ENCODE assay signal across 1 cellular context in the genomic region with DNA sequence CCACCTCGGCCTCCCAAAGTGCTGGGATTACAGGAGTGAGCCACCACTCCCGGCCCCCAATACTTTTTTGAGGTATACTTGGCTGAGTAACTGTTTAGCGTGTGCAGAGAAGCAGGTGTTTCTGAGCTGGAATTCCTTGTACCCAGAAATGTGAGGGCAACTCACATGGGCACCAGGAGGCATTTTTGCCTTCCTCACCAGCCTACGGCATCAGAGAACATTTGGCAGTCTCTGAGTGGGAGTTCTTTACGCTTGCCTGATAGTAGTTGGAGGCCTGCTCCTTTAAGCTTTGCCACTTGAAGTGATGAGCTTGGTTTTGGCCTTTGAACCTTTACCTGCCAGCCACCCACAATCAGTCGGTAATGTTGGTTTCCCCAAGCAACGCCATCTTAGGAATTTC.
A peak's percentile ranks its signal among the peaks of the same experiment; 100 is the strongest.
TF ChIP-seq lines count a peak whose summit lies in the region.

No MANE protein-coding gene starts in this region.

TF ChIP-seq in HEK293, 187 proteins besides CTCF, POLR2A, EP300 and RAD21:
- no peak for TF ChIP-seq ZNF501 (tag by site-specific recombination; IDR thresholded peaks at IDR 0.05)
- TF ChIP-seq, protein P1, sequence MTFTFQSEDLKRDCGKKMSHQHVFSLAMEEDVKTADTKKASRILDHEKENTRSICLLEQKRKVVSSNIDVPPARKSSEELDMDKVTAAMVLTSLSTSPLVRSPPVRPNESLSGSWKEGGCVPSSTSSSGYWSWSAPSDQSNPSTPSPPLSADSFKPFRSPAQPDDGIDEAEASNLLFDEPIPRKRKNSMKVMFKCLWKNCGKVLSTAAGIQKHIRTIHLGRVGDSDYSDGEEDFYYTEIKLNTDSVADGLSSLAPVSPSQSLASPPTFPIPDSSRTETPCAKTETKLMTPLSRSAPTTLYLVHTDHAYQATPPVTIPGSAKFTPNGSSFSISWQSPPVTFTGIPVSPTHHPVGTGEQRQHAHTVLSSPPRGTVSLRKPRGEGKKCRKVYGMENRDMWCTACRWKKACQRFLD (tag by site-specific recombination; IDR thresholded peaks at IDR 0.05): no peak
- TF ChIP-seq EGR2 (tag by site-specific recombination; IDR thresholded peaks at IDR 0.05; ENCODE audit: low read depth): peak; percentile 20; the same call in 1 of the 2 replicates
- TF ChIP-seq, protein P2, sequence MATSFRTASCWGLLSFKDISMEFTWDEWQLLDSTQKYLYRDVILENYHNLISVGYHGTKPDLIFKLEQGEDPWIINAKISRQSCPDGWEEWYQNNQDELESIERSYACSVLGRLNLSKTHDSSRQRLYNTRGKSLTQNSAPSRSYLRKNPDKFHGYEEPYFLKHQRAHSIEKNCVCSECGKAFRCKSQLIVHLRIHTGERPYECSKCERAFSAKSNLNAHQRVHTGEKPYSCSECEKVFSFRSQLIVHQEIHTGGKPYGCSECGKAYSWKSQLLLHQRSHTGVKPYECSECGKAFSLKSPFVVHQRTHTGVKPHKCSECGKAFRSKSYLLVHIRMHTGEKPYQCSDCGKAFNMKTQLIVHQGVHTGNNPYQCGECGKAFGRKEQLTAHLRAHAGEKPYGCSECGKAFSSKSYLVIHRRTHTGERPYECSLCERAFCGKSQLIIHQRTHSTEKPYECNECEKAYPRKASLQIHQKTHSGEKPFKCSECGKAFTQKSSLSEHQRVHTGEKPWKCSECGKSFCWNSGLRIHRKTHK (tag by site-specific recombination; IDR thresholded peaks at IDR 0.05): no peak
